ENCODE assay signal across 1 cellular context in the genomic region with DNA sequence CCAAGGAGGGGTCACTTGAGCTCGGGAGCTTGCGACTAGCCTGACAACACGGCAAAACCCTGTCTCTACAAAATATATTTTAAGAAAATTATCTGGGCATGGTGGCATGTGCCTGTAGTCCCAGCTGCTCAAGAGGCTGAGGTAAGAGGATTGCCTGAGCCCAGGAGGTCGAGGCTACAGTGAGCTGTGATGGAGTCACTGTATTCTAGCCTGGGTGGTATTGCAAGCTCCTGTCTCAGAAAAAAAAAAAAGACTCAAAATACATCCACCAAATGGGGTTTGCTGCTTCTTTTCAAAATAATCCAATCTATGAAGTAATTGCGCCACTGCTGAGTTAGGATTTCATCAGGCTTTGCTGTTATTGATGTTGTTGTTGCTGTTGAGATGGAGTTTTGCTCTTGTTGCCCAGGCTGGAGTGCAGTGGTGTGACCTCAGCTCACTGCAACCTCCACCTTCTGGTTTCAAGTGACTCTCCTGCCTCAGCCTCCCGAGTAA.
TF ChIP-seq lines count a peak whose summit lies in the region.

No MANE protein-coding gene starts in this region.

TF ChIP-seq in endothelial cell of umbilical vein, 7 proteins besides CTCF, POLR2A, EP300 and RAD21:
- no peak for TF ChIP-seq MYC (IDR thresholded peaks at IDR 0.05; ENCODE audit: low read depth, low read length)
- TF ChIP-seq FOS (IDR thresholded peaks at IDR 0.05; ENCODE audit: borderline replicate concordance, insufficient read depth, low read length): no peak
- TF ChIP-seq JUN (IDR thresholded peaks at IDR 0.05; ENCODE audit: borderline replicate concordance, insufficient read depth, insufficient read length, low read depth): no peak
- TF ChIP-seq GATA2 (IDR thresholded peaks at IDR 0.05; ENCODE audit: insufficient read depth, insufficient read length, low read depth, low read length): no peak
- no peak for TF ChIP-seq MAX (IDR thresholded peaks at IDR 0.05; ENCODE audit: insufficient read depth, insufficient read length)
- no peak for TF ChIP-seq POLR2AphosphoS5 (IDR thresholded peaks at IDR 0.05; ENCODE audit: insufficient read depth, low read depth, low read length)
- no peak for TF ChIP-seq EZH2 (IDR thresholded peaks at IDR 0.05; ENCODE audit: borderline replicate concordance, low read depth, low read length, severe bottlenecking)
